In genomic region chr19:4867534-4868285, GRCh38 we compare ENCODE assay signal across 8 cellular contexts. TPM values are rescaled to one million over a fixed set of nuclear protein-coding genes. Genes with fewer than 3 reads are reported as not detected.
A peak's percentile ranks its signal among the peaks of the same experiment; 100 is the strongest.
DNase-seq lines count a peak whose midpoint lies in the region; ATAC-seq and TF ChIP-seq lines count a peak whose summit lies in the region.

PLIN3 (minus strand) TSS chr19:4867667; CDS start chr19:4861394, 6,273 bp downstream.

- intact Hi-C loops in PC-9 (cut with micrococcal nuclease; ENCODE audit: unreplicated experiment) = loop anchor here (2.0 kb wide), 1 partner anchor 55 kb away; no protein-coding TSS in a partner anchor

- H2AFZ ChIP-seq in PC-9 = peak within 1 kb of the TSS; percentile 77

- H3K9ac ChIP-seq in mucosa of rectum (ENCODE audit: low read depth in 1 of 2, low read length in 2 of 2) = peak within 1 kb of the TSS; percentile 79 to 89

- no peaks in the 10 kb centered on the region for H3K36me3 ChIP-seq in PC-9 (ENCODE audit: low read depth)
- peaks cover 0 to under 1% of the 10 kb centered on the region in 2 donors for H3K36me3 ChIP-seq in mucosa of rectum (ENCODE audit: control insufficient read depth in 2 of 2, insufficient read depth in 2 of 2, low read length in 2 of 2)

- no peaks in the 10 kb centered on the region for H3K9me2 ChIP-seq in PC-9 (ENCODE audit: insufficient read depth)

- no TSS peak for BruUV-seq in PC-9 (replicated peaks; lab: Mats Ljungman, UMichigan)

- no peaks in the 10 kb centered on the region for H3K27me3 ChIP-seq in PC-9 (ENCODE audit: insufficient read depth, low read depth)
- no peaks in the 10 kb centered on the region for H3K27me3 ChIP-seq in mucosa of rectum (ENCODE audit: control insufficient read depth in 2 of 2, insufficient read depth in 2 of 2, low read length in 2 of 2)

- H3K4me1 ChIP-seq in PC-9 (replicated peaks; ENCODE audit: insufficient read depth) = peaks cover 17% of the 10 kb centered on the region
- H3K4me1 ChIP-seq in mucosa of rectum (ENCODE audit: control insufficient read depth in 2 of 2, insufficient read depth in 2 of 2, low read length in 2 of 2) = peaks cover 11 to 13% of the 10 kb centered on the region in 2 donors

- POLR2A ChIA-PET in PC-9 (lab: Charles Lee; ENCODE audit: unreplicated experiment) = interaction anchor here (0.6 to 0.7 kb wide), 4 partner anchors 38 to 150 kb away, joined by 3 to 23 read pairs (median 5); no protein-coding TSS in a partner anchor

- H4K20me1 ChIP-seq in PC-9 (ENCODE audit: insufficient read depth) = no peaks in the 10 kb centered on the region

- CTCF ChIA-PET in PC-9 (lab: Charles Lee) = interaction anchor here (0.8 kb wide), 1 partner anchor 44 kb away, joined by 6 read pairs; no protein-coding TSS in a partner anchor

- H3K4me3 ChIP-seq in AG09309 (ENCODE audit: control insufficient read depth, low read depth, low read length) = peak within 1 kb of the TSS; percentile 82
- H3K4me3 ChIP-seq in PC-9 = peak within 1 kb of the TSS; percentile 89
- peak within 1 kb of the TSS; percentile 83 for H3K4me3 ChIP-seq in epithelial cell of proximal tubule (ENCODE audit: low read depth, low read length)
- peak within 1 kb of the TSS; percentile 84 to 85 for H3K4me3 ChIP-seq in mucosa of rectum (ENCODE audit: low read length in 2 of 2)

- H3K4me2 ChIP-seq in PC-9 = peak within 1 kb of the TSS; percentile 77

- H3K9me3 ChIP-seq in PC-9 (ENCODE audit: insufficient read depth, low read depth) (no peaks in the 10 kb centered on the region), mucosa of rectum (ENCODE audit: control insufficient read depth in 2 of 2, low read length in 2 of 2) (no peaks in the 10 kb centered on the region)

- H3K27ac ChIP-seq in PC-9 (peak within 1 kb of the TSS; percentile 88), mucosa of rectum (ENCODE audit: low read depth in 2 of 2, low read length in 2 of 2) (peak within 1 kb of the TSS; percentile 83 to 85)

- ATAC-seq in GM18867 (IDR thresholded peaks at IDR 0.05; ENCODE audit: unreplicated experiment) (peak; percentile 79), HG03280 (IDR thresholded peaks at IDR 0.05; ENCODE audit: unreplicated experiment) (peak; percentile 89)

- TF ChIP-seq CTCF in AG09309 (IDR thresholded peaks at IDR 0.05; ENCODE audit: control insufficient read depth, insufficient read depth, low read depth, low read length, missing control alignments) (no peak), PC-9 (conservative IDR thresholded peaks at IDR 0.05) (no peak), epithelial cell of proximal tubule (conservative IDR thresholded peaks at IDR 0.05; ENCODE audit: low read depth, low read length) (no peak)

- DNase-seq in AG09309 (ENCODE audit: low read depth) (peak; percentile 81), PC-9 (peak; percentile 69 to 90), activated T-cell treated with anti-CD3 and anti-CD28 coated beads for 48 hours (ENCODE audit: low read depth) (peak; percentile 94), epithelial cell of proximal tubule (ENCODE audit: low read depth) (no peak)
- DNase-seq in stimulated activated CD8-positive, alpha-beta memory T cell treated with anti-CD3 and anti-CD28 coated beads, Interleukin-4, amount 100 ng/mL, for 24 hours (ENCODE audit: low read depth) = peak; percentile 84

- peaks cover 17% of the 10 kb centered on the region for H3K79me2 ChIP-seq in PC-9 (ENCODE audit: low read depth)

- H3F3A ChIP-seq in PC-9 (ENCODE audit: insufficient read depth, low read depth) = peaks cover 31% of the 10 kb centered on the region; the same call in 1 of the 2 replicates

RNA-seq across cellular contexts. Expression of gene PLIN3, which starts in this region (rescaled TPM):
- total RNA-seq in PC-9 (2021) (95.9 and 104 TPM in 2 replicates), epithelial cell of proximal tubule (151 and 178 TPM in 2 replicates)
